In genomic region chr13:50319603-50320296, GRCh38 we compare ENCODE assay signal across 11 cellular contexts.
DNase-seq lines count a peak whose midpoint lies in the region; ATAC-seq and TF ChIP-seq lines count a peak whose summit lies in the region.
"Had no signal": no experiment of that assay in that cellular context is flagged by ENCODE, and none has a peak within 500 bp of the region (broad histone marks: within the 10 kb centered on the region; RNA-seq: fewer than 3 reads in every experiment).

No MANE protein-coding gene starts in this region.

- DNase-seq in heart right ventricle (peak in 1 of 2 donors; percentile 36), left cardiac atrium (no peak), glomerular visceral epithelial cell (ENCODE audit: extremely low spot score) (peak; percentile 61), upper lobe of right lung (no peak), UCSD-AML1 (lab: John Stamatoyannopoulos, UW; ENCODE audit: unreplicated experiment) (no peak), NCI-H1436 treated with DMSO at 0.1 percent for 48 hours (lab: John Stamatoyannopoulos, UW) (no peak)
- no peak for DNase-seq in T-helper 2 cell treated with Interferon-gamma antibody and Interleukin-4, amounts not matched to agents 5 μg/mL and 100 μg/mL, for 36 hours (ENCODE audit: low spot score)
- DNase-seq: activated CD4-positive, alpha-beta T cell treated with anti-CD3 and anti-CD28 coated beads for 4 hours; NCI-H2171 had no signal

- 58 to 63% methylated on average over 3 of the region's 3 CpGs for WGBS in heart right ventricle, 2 donors

- H3K27ac Mint-ChIP-seq in T-helper 2 cell treated with Interferon-gamma antibody and Interleukin-4, amounts not matched to agents 5 μg/mL and 100 μg/mL, for 36 hours: no peak overlapping the region
- H3K27ac Mint-ChIP-seq: dendritic cell treated with granulocyte-macrophage colony-stimulating factor and Interleukin-4, amounts not matched to agents 40 ng/mL and 50 ng/mL, for 4 days had no signal

- peak in 5 of 8 donors; percentile 38 to 83 (median 67) for ATAC-seq in heart right ventricle
- no peak for ATAC-seq in left cardiac atrium
- ATAC-seq in upper lobe of right lung: peak; percentile 33
- ATAC-seq in GM18502 (IDR thresholded peaks at IDR 0.05; ENCODE audit: poor library complexity, unreplicated experiment): no peak

- peaks cover 21% of the 10 kb centered on the region for H3K27me3 Mint-ChIP-seq in T-helper 2 cell treated with Interferon-gamma antibody and Interleukin-4, amounts not matched to agents 5 μg/mL and 100 μg/mL, for 36 hours (ENCODE audit: low read depth)
- H3K27me3 Mint-ChIP-seq: dendritic cell treated with granulocyte-macrophage colony-stimulating factor and Interleukin-4, amounts not matched to agents 40 ng/mL and 50 ng/mL, for 4 days had no signal

- H3K36me3 Mint-ChIP-seq in T-helper 2 cell treated with Interferon-gamma antibody and Interleukin-4, amounts not matched to agents 5 μg/mL and 100 μg/mL, for 36 hours (ENCODE audit: low read depth): no peaks in the 10 kb centered on the region

- H3K4me3 ChIP-seq in heart right ventricle (no peak overlapping the region), upper lobe of right lung (no peak overlapping the region)

- intact Hi-C loops in heart right ventricle (cut with DNase I): no loop called here
- intact Hi-C loops in left cardiac atrium (cut with DNase I): no loop called here
- intact Hi-C loops in upper lobe of right lung (cut with DNase I): no loop called here

- no peaks in the 10 kb centered on the region for H3K9me3 Mint-ChIP-seq in T-helper 2 cell treated with Interferon-gamma antibody and Interleukin-4, amounts not matched to agents 5 μg/mL and 100 μg/mL, for 36 hours

- H3K4me1 Mint-ChIP-seq in T-helper 2 cell treated with Interferon-gamma antibody and Interleukin-4, amounts not matched to agents 5 μg/mL and 100 μg/mL, for 36 hours (ENCODE audit: low read depth): peaks cover 16% of the 10 kb centered on the region

- no peaks in the 10 kb centered on the region for H3K36me3 ChIP-seq in heart right ventricle
- no peaks in the 10 kb centered on the region for H3K36me3 ChIP-seq in upper lobe of right lung

- H3K9me3 ChIP-seq in heart right ventricle (peaks cover 0 to 6% (median 0%) of the 10 kb centered on the region in 11 donors), upper lobe of right lung (no peaks in the 10 kb centered on the region)

- H3K4me1 ChIP-seq in heart right ventricle (peaks cover 0 to 20% (median 0%) of the 10 kb centered on the region in 9 donors), upper lobe of right lung (peaks cover 6% of the 10 kb centered on the region)

- H3K27me3 ChIP-seq in heart right ventricle (no peaks in the 10 kb centered on the region), upper lobe of right lung (no peaks in the 10 kb centered on the region)

- H3K4me3 Mint-ChIP-seq in T-helper 2 cell treated with Interferon-gamma antibody and Interleukin-4, amounts not matched to agents 5 μg/mL and 100 μg/mL, for 36 hours: peak overlapping the region; percentile 9
- H3K4me3 Mint-ChIP-seq: dendritic cell treated with granulocyte-macrophage colony-stimulating factor and Interleukin-4, amounts not matched to agents 40 ng/mL and 50 ng/mL, for 4 days had no signal

- TF ChIP-seq CTCF in heart right ventricle (IDR thresholded peaks at IDR 0.05) (no peak), upper lobe of right lung (IDR thresholded peaks at IDR 0.05) (no peak)

- no peak overlapping the region for H3K27ac ChIP-seq in heart right ventricle
- no peak overlapping the region for H3K27ac ChIP-seq in upper lobe of right lung

Comparison
In these comparisons a context has a peak if more than half of its experiments do, and no peak if none do; other contexts are left out.
1. ATAC-seq: peak in heart right ventricle (5 of 8) and upper lobe of right lung (single experiment); none in left cardiac atrium (0 of 2) and GM18502 (single experiment).